Comparison of ENCODE assay signal across 23 cellular contexts in genomic region chr6:70510600-70510999, GRCh38.
"Had no signal": no experiment of that assay in that cellular context is flagged by ENCODE, and none has a peak within 500 bp of the region (broad histone marks: within the 10 kb centered on the region; RNA-seq: fewer than 3 reads in every experiment).

No MANE protein-coding gene starts in this region.

- H3K4me3 ChIP-seq: SJSA1, SK-N-MC had no signal

- H3K4me2 ChIP-seq: KMS-11 had no signal

- DNase-seq: Kasumi-1, MV-4-11, NCI-H1048, NCI-H1105, NCI-H1417, NCI-H1436 treated with DMSO at 0.1 percent for 48 hours, NCI-H1694, NCI-H187 treated with DMSO at 0.1 percent for 48 hours, NCI-H2029 treated with DMSO at 0.1 percent for 48 hours, NCI-H2171 treated with DMSO at 0.1 percent for 48 hours, NCI-H2227 treated with DMSO at 0.1 percent for 48 hours, NCI-H524, NCI-H69, NCI-H774, Right ventricle myocardium superior, RPMI8226, SIG-M5 had no signal

- H3K27me3 ChIP-seq: SJSA1 had no signal

- H3K27ac ChIP-seq: HL-60, KMS-11, SJSA1, SK-N-MC had no signal

- H3K9me3 ChIP-seq: SJSA1 had no signal

- H3K4me1 ChIP-seq: SJSA1 had no signal

- FAIRE-seq: HTR-8/SVneo, RCC 7860 had no signal

- H3K36me3 ChIP-seq: SJSA1 had no signal

- H3K9ac ChIP-seq: KMS-11 had no signal
